Comparison of ENCODE assay signal across 8 cellular contexts in genomic region chr15:84725001-84725491, GRCh38. TPM values are rescaled to one million over a fixed set of nuclear protein-coding genes. Genes with fewer than 3 reads are reported as not detected.
A peak's percentile ranks its signal among the peaks of the same experiment; 100 is the strongest.
DNase-seq lines count a peak whose midpoint lies in the region; ATAC-seq, FAIRE-seq and TF ChIP-seq lines count a peak whose summit lies in the region.

No MANE protein-coding gene starts in this region.

- peaks cover 36% of the 10 kb centered on the region for H3K4me1 Mint-ChIP-seq in activated CD8-positive, alpha-beta T cell treated with anti-CD3 and anti-CD28 coated beads, Interleukin-2, amount 10 ng/mL, durations not matched to agents 7 days and 5 days (ENCODE audit: low read depth)

- no peak for TF ChIP-seq POLR2A in GM12891 (IDR thresholded peaks at IDR 0.05; ENCODE audit: low read depth, low read length)

- H3K9me3 Mint-ChIP-seq in activated CD8-positive, alpha-beta T cell treated with anti-CD3 and anti-CD28 coated beads, Interleukin-2, amount 10 ng/mL, durations not matched to agents 7 days and 5 days (ENCODE audit: insufficient read depth): no peaks in the 10 kb centered on the region

- no peaks in the 10 kb centered on the region for H3K27me3 Mint-ChIP-seq in activated CD8-positive, alpha-beta T cell treated with anti-CD3 and anti-CD28 coated beads, Interleukin-2, amount 10 ng/mL, durations not matched to agents 7 days and 5 days (ENCODE audit: low read depth)

- H3K4me3 Mint-ChIP-seq in activated CD8-positive, alpha-beta T cell treated with anti-CD3 and anti-CD28 coated beads, Interleukin-2, amount 10 ng/mL, durations not matched to agents 7 days and 5 days: peak overlapping the region; percentile 42

- no peak for TF ChIP-seq CTCF in liver (IDR thresholded peaks at IDR 0.05; ENCODE audit: low read depth, low read length, missing input control)

- H3K27me3 ChIP-seq in liver (ENCODE audit: control insufficient read depth in 4 of 4, insufficient read depth in 4 of 4, low read length in 3 of 4): no peaks in the 10 kb centered on the region

- peak in 1 of 2 donors; percentile 9 for TF ChIP-seq RAD21 in liver (IDR thresholded peaks at IDR 0.05)

- CTCF ChIA-PET in activated CD8-positive, alpha-beta T cell treated with anti-CD3 and anti-CD28 coated beads, Interleukin-2, amount 10 ng/mL, durations not matched to agents 7 days and 5 days (lab: Charles Lee): interaction anchor here (1.1 to 3.2 kb wide), 2 partner anchors 10 to 71 kb away, joined by 5 to 31 read pairs; partner anchors contain the start of gene WDR73

- H3K27ac ChIP-seq in liver (ENCODE audit: low read depth in 1 of 2, low read length in 2 of 2): peak overlapping the region in 1 of 2 donors; percentile 45

- POLR2A ChIA-PET in activated CD8-positive, alpha-beta T cell treated with anti-CD3 and anti-CD28 coated beads, Interleukin-2, amount 10 ng/mL, durations not matched to agents 7 days and 5 days (lab: Charles Lee): interaction anchor here (0.6 to 3.6 kb wide), 6 partner anchors 9 to 701 kb away, joined by 3 to 28 read pairs (median 8); partner anchors contain the start of genes SEC11A and WDR73

- no peaks in the 10 kb centered on the region for H3K4me1 ChIP-seq in liver (ENCODE audit: control insufficient read depth in 4 of 4, insufficient read depth in 4 of 4, low read length in 3 of 4)

- 67% methylated on average over 1 of the region's 1 CpG for WGBS in liver

- peak overlapping the region; percentile 90 for H3K27ac Mint-ChIP-seq in activated CD8-positive, alpha-beta T cell treated with anti-CD3 and anti-CD28 coated beads, Interleukin-2, amount 10 ng/mL, durations not matched to agents 7 days and 5 days

- no peaks in the 10 kb centered on the region for H3K9me3 ChIP-seq in liver (ENCODE audit: control insufficient read depth in 4 of 4, low read length in 3 of 4)

- peak; percentile 66 for ATAC-seq in HG03378 (IDR thresholded peaks at IDR 0.05; ENCODE audit: unreplicated experiment)
- ATAC-seq in activated CD8-positive, alpha-beta T cell treated with anti-CD3 and anti-CD28 coated beads, Interleukin-2, amount 10 ng/mL, durations not matched to agents 7 days and 5 days: peak; percentile 73
- ATAC-seq in GM19324 (IDR thresholded peaks at IDR 0.05; ENCODE audit: low FRiP score, unreplicated experiment): no peak

- DNase-seq in GM12891 (ENCODE audit: insufficient read length, low spot score) (no peak), NCI-H446 treated with DMSO at 0.1 percent for 48 hours (lab: John Stamatoyannopoulos, UW) (no peak), NCI-H2171 (lab: John Stamatoyannopoulos, UW) (no peak)
- DNase-seq in activated CD8-positive, alpha-beta T cell treated with anti-CD3 and anti-CD28 coated beads, Interleukin-2, amount 10 ng/mL, durations not matched to agents 7 days and 5 days: peak; percentile 51
- DNase-seq in stimulated activated CD4-positive, alpha-beta T cell treated with anti-CD3 and anti-CD28 coated beads, Interleukin-1b, Interleukin-23, amount 100 ng/mL, for 48 hours: no peak

- peak; percentile 94 for FAIRE-seq in GM12891 (lab: Jason Lieb, UNC)

- H3K36me3 Mint-ChIP-seq in activated CD8-positive, alpha-beta T cell treated with anti-CD3 and anti-CD28 coated beads, Interleukin-2, amount 10 ng/mL, durations not matched to agents 7 days and 5 days (ENCODE audit: low read depth): no peaks in the 10 kb centered on the region

- no peak overlapping the region for H3K4me3 ChIP-seq in liver (ENCODE audit: low read depth in 1 of 3, low read length in 3 of 3)

- no peak overlapping the region for H3K9ac ChIP-seq in liver (ENCODE audit: low read depth in 1 of 2, low read length in 2 of 2)

- H3K36me3 ChIP-seq in liver (ENCODE audit: control insufficient read depth in 4 of 4, insufficient read depth in 3 of 4, low read depth in 1 of 4, low read length in 3 of 4): no peaks in the 10 kb centered on the region

TF ChIP-seq in GM12891, 5 proteins besides CTCF, POLR2A, EP300 and RAD21:
- TF ChIP-seq SPI1 (IDR thresholded peaks at IDR 0.05; ENCODE audit: low read depth, low read length) (peak; percentile 88), PAX5 (IDR thresholded peaks at IDR 0.05; ENCODE audit: insufficient read depth, low read length, severe bottlenecking) (no peak)

TF ChIP-seq in liver, 16 proteins besides CTCF, POLR2A, EP300 and RAD21:
- TF ChIP-seq RXRA (IDR thresholded peaks at IDR 0.05): peak in 1 of 2 donors; percentile 38
- TF ChIP-seq EGR1 (IDR thresholded peaks at IDR 0.05; ENCODE audit: low read depth in 2 of 2): no peak
- no peak for TF ChIP-seq HNF4G (IDR thresholded peaks at IDR 0.05)
- peak; percentile 26 for TF ChIP-seq SP1 (IDR thresholded peaks at IDR 0.05)

RNA-seq across cellular contexts. Expression of gene SEC11A, which starts 9.1 kb away (rescaled TPM):
- 123 TPM for polyA plus RNA-seq in GM12891 (2012; ENCODE audit: low read depth, missing spikeins)
- 100 to 1,000 TPM; 117 to 119 TPM for total RNA-seq in activated CD8-positive, alpha-beta T cell treated with anti-CD3 and anti-CD28 coated beads, Interleukin-2, amount 10 ng/mL, durations not matched to agents 7 days and 5 days
- 10 to 100 TPM; 72.9 to 90.2 TPM for total RNA-seq in liver
- polyA plus RNA-seq in liver: 10 to 100 TPM; 56.7 to 69.8 TPM

RNA-seq across cellular contexts. Expression of gene ZNF592, which starts 23.3 kb away (rescaled TPM):
- 7.1 TPM for polyA plus RNA-seq in GM12891 (2012; ENCODE audit: low read depth, missing spikeins)
- 10 to 100 TPM; 36.5 to 36.6 TPM for total RNA-seq in activated CD8-positive, alpha-beta T cell treated with anti-CD3 and anti-CD28 coated beads, Interleukin-2, amount 10 ng/mL, durations not matched to agents 7 days and 5 days
- total RNA-seq in liver: 10 to 100 TPM in 1 of 2 donors, 1 to 10 TPM in 1; 8.5 to 10.6 TPM
- 1 to 10 TPM; 4.4 to 6.6 TPM for polyA plus RNA-seq in liver
